ENCODE assay signal across 8 cellular contexts in the genomic region with DNA sequence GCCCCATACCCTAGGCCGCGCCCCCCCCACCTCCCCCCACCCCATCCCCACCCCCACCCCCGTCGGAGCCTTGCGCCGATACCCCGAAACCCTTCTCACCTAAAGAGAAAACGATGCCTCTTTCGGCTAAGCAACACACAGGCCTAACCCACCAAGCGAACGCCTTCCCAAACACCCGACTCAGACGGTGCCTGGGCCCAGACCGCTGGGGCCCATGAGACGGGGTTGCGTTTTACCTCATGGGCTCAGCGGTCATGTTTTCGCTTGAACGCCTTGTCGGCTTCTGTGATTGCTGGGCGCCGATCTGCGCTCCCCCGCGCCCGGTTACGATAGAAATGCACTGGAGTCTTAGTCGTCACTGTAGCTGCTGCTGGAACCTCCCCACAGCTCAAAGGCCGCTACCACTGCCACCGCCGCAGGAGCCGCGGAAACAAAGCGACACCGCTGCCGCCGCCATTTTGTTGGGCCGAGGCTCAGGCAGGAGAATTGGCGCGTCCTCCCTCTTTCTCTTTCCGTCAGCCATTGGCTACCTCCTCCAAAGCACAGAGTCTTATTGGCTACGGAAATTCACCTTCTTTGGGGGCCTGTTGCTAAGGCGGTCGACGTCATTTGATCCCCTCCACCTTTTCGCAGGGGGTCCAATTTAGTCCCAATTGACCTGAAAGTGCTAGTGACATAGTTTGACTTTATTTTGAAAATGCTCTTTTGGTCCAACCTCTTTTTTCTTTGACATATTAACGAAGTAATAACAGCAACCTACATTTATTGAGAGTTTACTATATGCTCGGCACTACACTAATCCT. TPM values are rescaled to one million over a fixed set of nuclear protein-coding genes. Genes with fewer than 3 reads are reported as not detected.
DNase-seq lines count a peak whose midpoint lies in the region; TF ChIP-seq lines count a peak whose summit lies in the region.

A gene with protein sequence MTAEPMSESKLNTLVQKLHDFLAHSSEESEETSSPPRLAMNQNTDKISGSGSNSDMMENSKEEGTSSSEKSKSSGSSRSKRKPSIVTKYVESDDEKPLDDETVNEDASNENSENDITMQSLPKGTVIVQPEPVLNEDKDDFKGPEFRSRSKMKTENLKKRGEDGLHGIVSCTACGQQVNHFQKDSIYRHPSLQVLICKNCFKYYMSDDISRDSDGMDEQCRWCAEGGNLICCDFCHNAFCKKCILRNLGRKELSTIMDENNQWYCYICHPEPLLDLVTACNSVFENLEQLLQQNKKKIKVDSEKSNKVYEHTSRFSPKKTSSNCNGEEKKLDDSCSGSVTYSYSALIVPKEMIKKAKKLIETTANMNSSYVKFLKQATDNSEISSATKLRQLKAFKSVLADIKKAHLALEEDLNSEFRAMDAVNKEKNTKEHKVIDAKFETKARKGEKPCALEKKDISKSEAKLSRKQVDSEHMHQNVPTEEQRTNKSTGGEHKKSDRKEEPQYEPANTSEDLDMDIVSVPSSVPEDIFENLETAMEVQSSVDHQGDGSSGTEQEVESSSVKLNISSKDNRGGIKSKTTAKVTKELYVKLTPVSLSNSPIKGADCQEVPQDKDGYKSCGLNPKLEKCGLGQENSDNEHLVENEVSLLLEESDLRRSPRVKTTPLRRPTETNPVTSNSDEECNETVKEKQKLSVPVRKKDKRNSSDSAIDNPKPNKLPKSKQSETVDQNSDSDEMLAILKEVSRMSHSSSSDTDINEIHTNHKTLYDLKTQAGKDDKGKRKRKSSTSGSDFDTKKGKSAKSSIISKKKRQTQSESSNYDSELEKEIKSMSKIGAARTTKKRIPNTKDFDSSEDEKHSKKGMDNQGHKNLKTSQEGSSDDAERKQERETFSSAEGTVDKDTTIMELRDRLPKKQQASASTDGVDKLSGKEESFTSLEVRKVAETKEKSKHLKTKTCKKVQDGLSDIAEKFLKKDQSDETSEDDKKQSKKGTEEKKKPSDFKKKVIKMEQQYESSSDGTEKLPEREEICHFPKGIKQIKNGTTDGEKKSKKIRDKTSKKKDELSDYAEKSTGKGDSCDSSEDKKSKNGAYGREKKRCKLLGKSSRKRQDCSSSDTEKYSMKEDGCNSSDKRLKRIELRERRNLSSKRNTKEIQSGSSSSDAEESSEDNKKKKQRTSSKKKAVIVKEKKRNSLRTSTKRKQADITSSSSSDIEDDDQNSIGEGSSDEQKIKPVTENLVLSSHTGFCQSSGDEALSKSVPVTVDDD (N-terminal part only) (minus strand): TSS at position 471 of the 803 bp plus-strand sequence. CDS start 215 bp downstream, at position 256.

- CTCF ChIA-PET in HEK293 (lab: Yijun Ruan, JAX): no interaction called here

- H3K27me3 ChIP-seq in thymus (ENCODE audit: control insufficient read depth, insufficient read depth): no peaks in the 10 kb centered on the region

- intact Hi-C loops in head of caudate nucleus (cut with DNase I): no loop called here

- H3K9me3 ChIP-seq in HEK293 (ENCODE audit: control insufficient read depth, insufficient read depth, low read depth, low read length) (no peaks in the 10 kb centered on the region; the same call in 1 of the 2 replicates), thymus (ENCODE audit: control insufficient read depth) (no peaks in the 10 kb centered on the region)

- H3K4me1 Mint-ChIP-seq in activated naive CD8-positive, alpha-beta T cell (ENCODE audit: low read depth): peaks cover 40% of the 10 kb centered on the region
- peaks cover 13% of the 10 kb centered on the region for H3K4me1 Mint-ChIP-seq in osteocyte (ENCODE audit: unreplicated experiment)

- peak within 1 kb of the TSS; percentile 100 for H3K27ac Mint-ChIP-seq in activated naive CD8-positive, alpha-beta T cell
- peak within 1 kb of the TSS; percentile 100 for H3K27ac Mint-ChIP-seq in osteocyte (ENCODE audit: unreplicated experiment)

- H3K36me3 Mint-ChIP-seq in activated naive CD8-positive, alpha-beta T cell: no peaks in the 10 kb centered on the region
- H3K36me3 Mint-ChIP-seq in osteocyte (ENCODE audit: unreplicated experiment): no peaks in the 10 kb centered on the region

- H3K4me3 ChIP-seq in HEK293 (ENCODE audit: low read depth, low read length): peak within 1 kb of the TSS; percentile 53
- H3K4me3 ChIP-seq in thymus (ENCODE audit: low read length): peak within 1 kb of the TSS; percentile 76

- H3K4me1 ChIP-seq in HEK293 (ENCODE audit: control insufficient read depth, insufficient read depth, low read length) (no peaks in the 10 kb centered on the region), thymus (ENCODE audit: control insufficient read depth, insufficient read depth, low read length) (no peaks in the 10 kb centered on the region)

- no peaks in the 10 kb centered on the region for H3K27me3 Mint-ChIP-seq in activated naive CD8-positive, alpha-beta T cell
- H3K27me3 Mint-ChIP-seq in osteocyte (ENCODE audit: unreplicated experiment): no peaks in the 10 kb centered on the region

- peak within 1 kb of the TSS; percentile 100 for H3K4me3 Mint-ChIP-seq in activated naive CD8-positive, alpha-beta T cell
- H3K4me3 Mint-ChIP-seq in osteocyte (ENCODE audit: unreplicated experiment): peak within 1 kb of the TSS; percentile 100

- peak; percentile 72 for DNase-seq in GDM1 (lab: John Stamatoyannopoulos, UW)
- DNase-seq in NAMALWA (ENCODE audit: low spot score): peak; percentile 89
- DNase-seq in SKM-1 (lab: John Stamatoyannopoulos, UW; ENCODE audit: unreplicated experiment): peak; percentile 69
- peak; percentile 29 to 89 (median 74) for DNase-seq in head of caudate nucleus
- DNase-seq in osteocyte (ENCODE audit: extremely low spot score, unreplicated experiment): peak; percentile 88

- H3K27ac ChIP-seq in HEK293 (ENCODE audit: extremely low read depth, low read depth, low read length): peak within 1 kb of the TSS; percentile 99
- H3K27ac ChIP-seq in thymus (ENCODE audit: low read depth): peak within 1 kb of the TSS; percentile 97

- 2% methylated on average over 48 of the region's 48 CpGs for WGBS in thymus

- no peaks in the 10 kb centered on the region; a peak in 1 of 3 replicates for H3K36me3 ChIP-seq in HEK293 (ENCODE audit: control insufficient read depth in 2 of 2, insufficient read depth in 1 of 2, low read length in 2 of 2)
- H3K36me3 ChIP-seq in thymus (ENCODE audit: control insufficient read depth, insufficient read depth): no peaks in the 10 kb centered on the region

- H3K9me3 Mint-ChIP-seq in activated naive CD8-positive, alpha-beta T cell (ENCODE audit: low read depth): no peaks in the 10 kb centered on the region
- H3K9me3 Mint-ChIP-seq in osteocyte (ENCODE audit: unreplicated experiment): peaks cover 3% of the 10 kb centered on the region

- 0 out of 2 replicates have a peak, but pooled peaks have one; percentile 19 for TF ChIP-seq CTCF in HEK293 (tag by site-specific recombination; IDR thresholded peaks at IDR 0.05)
- no peak for TF ChIP-seq CTCF in osteocyte (IDR thresholded peaks at IDR 0.05)

- POLR2A ChIA-PET in HEK293 (lab: Yijun Ruan, JAX): interaction anchor here (1.0 kb wide), 1 partner anchor 113 kb away, joined by 4 read pairs; a partner anchor contains a TSS

TF ChIP-seq in HEK293, 187 proteins besides CTCF, POLR2A, EP300 and RAD21 (continues in another document):
- TF ChIP-seq, protein P1, sequence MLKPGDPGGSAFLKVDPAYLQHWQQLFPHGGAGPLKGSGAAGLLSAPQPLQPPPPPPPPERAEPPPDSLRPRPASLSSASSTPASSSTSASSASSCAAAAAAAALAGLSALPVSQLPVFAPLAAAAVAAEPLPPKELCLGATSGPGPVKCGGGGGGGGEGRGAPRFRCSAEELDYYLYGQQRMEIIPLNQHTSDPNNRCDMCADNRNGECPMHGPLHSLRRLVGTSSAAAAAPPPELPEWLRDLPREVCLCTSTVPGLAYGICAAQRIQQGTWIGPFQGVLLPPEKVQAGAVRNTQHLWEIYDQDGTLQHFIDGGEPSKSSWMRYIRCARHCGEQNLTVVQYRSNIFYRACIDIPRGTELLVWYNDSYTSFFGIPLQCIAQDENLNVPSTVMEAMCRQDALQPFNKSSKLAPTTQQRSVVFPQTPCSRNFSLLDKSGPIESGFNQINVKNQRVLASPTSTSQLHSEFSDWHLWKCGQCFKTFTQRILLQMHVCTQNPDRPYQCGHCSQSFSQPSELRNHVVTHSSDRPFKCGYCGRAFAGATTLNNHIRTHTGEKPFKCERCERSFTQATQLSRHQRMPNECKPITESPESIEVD (tag by site-specific recombination; IDR thresholded peaks at IDR 0.05): no peak
- TF ChIP-seq ZNF658 (tag by site-specific recombination; IDR thresholded peaks at IDR 0.05) (no peak), ZNF292 (tag by site-specific recombination; IDR thresholded peaks at IDR 0.05; ENCODE audit: borderline replicate concordance, low read depth) (no peak), ZNF146 (tag by site-specific recombination; IDR thresholded peaks at IDR 0.05) (no peak), ZNF248 (tag by site-specific recombination; IDR thresholded peaks at IDR 0.05) (no peak), ZBTB8A (tag by site-specific recombination; IDR thresholded peaks at IDR 0.05) (0 out of 2 replicates have a peak, but pooled peaks have one; percentile 26), ZNF366 (tag by site-specific recombination; conservative IDR thresholded peaks at IDR 0.05) (no peak; the same call in 1 of the 2 replicates), ZNF121 (tag by site-specific recombination; IDR thresholded peaks at IDR 0.05) (no peak)
- TF ChIP-seq, protein P2, sequence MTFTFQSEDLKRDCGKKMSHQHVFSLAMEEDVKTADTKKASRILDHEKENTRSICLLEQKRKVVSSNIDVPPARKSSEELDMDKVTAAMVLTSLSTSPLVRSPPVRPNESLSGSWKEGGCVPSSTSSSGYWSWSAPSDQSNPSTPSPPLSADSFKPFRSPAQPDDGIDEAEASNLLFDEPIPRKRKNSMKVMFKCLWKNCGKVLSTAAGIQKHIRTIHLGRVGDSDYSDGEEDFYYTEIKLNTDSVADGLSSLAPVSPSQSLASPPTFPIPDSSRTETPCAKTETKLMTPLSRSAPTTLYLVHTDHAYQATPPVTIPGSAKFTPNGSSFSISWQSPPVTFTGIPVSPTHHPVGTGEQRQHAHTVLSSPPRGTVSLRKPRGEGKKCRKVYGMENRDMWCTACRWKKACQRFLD (tag by site-specific recombination; IDR thresholded peaks at IDR 0.05): no peak
- TF ChIP-seq, protein P3, sequence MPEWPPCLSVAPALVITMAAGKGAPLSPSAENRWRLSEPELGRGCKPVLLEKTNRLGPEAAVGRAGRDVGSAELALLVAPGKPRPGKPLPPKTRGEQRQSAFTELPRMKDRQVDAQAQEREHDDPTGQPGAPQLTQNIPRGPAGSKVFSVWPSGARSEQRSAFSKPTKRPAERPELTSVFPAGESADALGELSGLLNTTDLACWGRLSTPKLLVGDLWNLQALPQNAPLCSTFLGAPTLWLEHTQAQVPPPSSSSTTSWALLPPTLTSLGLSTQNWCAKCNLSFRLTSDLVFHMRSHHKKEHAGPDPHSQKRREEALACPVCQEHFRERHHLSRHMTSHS (tag by site-specific recombination; IDR thresholded peaks at IDR 0.05): no peak

RNA-seq across cellular contexts. Expression of the gene that starts here (rescaled TPM):
- 102 and 103 TPM in 2 replicates for total RNA-seq in osteocyte
- polyA plus RNA-seq in thymus: 19.2 TPM

Comparison
In these comparisons a context has a peak if more than half of its experiments do, and no peak if none do; other contexts are left out.
1. Peak in every context shown above with its lines: DNase-seq, H3K4me3 ChIP-seq and H3K27ac ChIP-seq.